ENCODE assay signal across 13 cellular contexts in the genomic region with DNA sequence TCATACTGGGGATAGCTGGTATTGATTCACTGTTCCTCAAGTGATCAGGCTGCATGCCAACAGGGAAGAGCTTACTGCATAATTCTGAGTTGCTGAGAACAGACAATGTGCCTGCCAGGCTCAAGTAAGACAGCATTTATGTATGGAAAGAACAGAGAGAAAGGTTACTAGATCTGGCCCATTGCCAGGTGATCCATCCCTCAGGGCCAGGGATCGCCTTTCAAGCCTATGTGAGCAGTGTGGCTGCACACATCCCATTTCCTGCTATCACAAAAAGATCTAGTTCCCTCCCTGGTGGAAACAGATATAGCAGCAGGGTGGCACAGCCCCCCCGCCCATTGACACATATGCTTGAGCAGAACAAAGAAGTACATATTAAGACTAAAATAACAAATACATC.
DNase-seq lines count a peak whose midpoint lies in the region; TF ChIP-seq lines count a peak whose summit lies in the region.
"Had no signal": no experiment of that assay in that cellular context is flagged by ENCODE, and none has a peak within 500 bp of the region (broad histone marks: within the 10 kb centered on the region; RNA-seq: fewer than 3 reads in every experiment).

No MANE protein-coding gene starts in this region.

- H3K27ac ChIP-seq in RWPE1 = no peak overlapping the region
- no peak overlapping the region for H3K27ac ChIP-seq in CD8-positive, alpha-beta memory T cell (ENCODE audit: low read depth, low read length)
- H3K27ac ChIP-seq: HL-60, thyroid gland had no signal

- no peaks in the 10 kb centered on the region for H3K27me3 Mint-ChIP-seq in glutamatergic neuron (ENCODE audit: unreplicated experiment)
- peaks cover 3% of the 10 kb centered on the region in 2 donors for H3K27me3 Mint-ChIP-seq in CD8-positive, alpha-beta memory T cell

- no peaks in the 10 kb centered on the region for H3K36me3 ChIP-seq in CD8-positive, alpha-beta memory T cell (ENCODE audit: insufficient read depth, low read length)
- H3K36me3 ChIP-seq: thyroid gland had no signal

- H3K27me3 ChIP-seq in CD8-positive, alpha-beta memory T cell (ENCODE audit: insufficient read depth, low read length, poor library complexity, severe bottlenecking) = no peaks in the 10 kb centered on the region
- H3K27me3 ChIP-seq: thyroid gland had no signal

- H3K9me3 ChIP-seq in CD8-positive, alpha-beta memory T cell (ENCODE audit: low read length) = no peaks in the 10 kb centered on the region
- H3K9me3 ChIP-seq: thyroid gland had no signal

- TF ChIP-seq CTCF in RWPE1 (conservative IDR thresholded peaks at IDR 0.05; ENCODE audit: low read depth) (no peak), glutamatergic neuron (IDR thresholded peaks at IDR 0.05; ENCODE audit: partially characterized antibody, unreplicated experiment) (no peak)

- CTCF ChIA-PET in RWPE1 (lab: Yijun Ruan, JAX) = interaction anchor here (1.3 kb wide), 1 partner anchor 193 kb away, joined by 4 read pairs; no protein-coding TSS in a partner anchor
- CTCF ChIA-PET in CD8-positive, alpha-beta memory T cell (lab: Charles Lee) = interaction anchor here (0.7 to 1.4 kb wide), 2 partner anchors 9 to 984 kb away, joined by 3 read pairs; no protein-coding TSS in a partner anchor

- no peak overlapping the region for H3K27ac Mint-ChIP-seq in glutamatergic neuron (ENCODE audit: unreplicated experiment)
- H3K27ac Mint-ChIP-seq in CD8-positive, alpha-beta memory T cell = no peak overlapping the region

- no peak overlapping the region for H3K4me3 ChIP-seq in CD8-positive, alpha-beta memory T cell (ENCODE audit: low read length)
- H3K4me3 ChIP-seq: thyroid gland had no signal

- DNase-seq in EL (peak; percentile 53), NCI-H1092 (lab: John Stamatoyannopoulos, UW) (peak; percentile 24), RWPE1 (ENCODE audit: low spot score) (peak; percentile 39), glutamatergic neuron (peak; percentile 24), RPMI8226 (no peak), cerebellar cortex (ENCODE audit: low spot score) (no peak), NCI-H187 (lab: John Stamatoyannopoulos, UW) (no peak)
- no peak for DNase-seq in CD8-positive, alpha-beta memory T cell
- DNase-seq: activated CD4-positive, CD25-positive, alpha-beta regulatory T cell treated with anti-CD3 and anti-CD28 coated beads, Interleukin-2, amount 50 U/mL, for 72 hours; activated T-cell treated with anti-CD3 and anti-CD28 coated beads, Interleukin-2, amount 50 U/mL, for 1 hour; NCI-H1930; thyroid gland had no signal

- no peaks in the 10 kb centered on the region for H3K4me1 Mint-ChIP-seq in glutamatergic neuron (ENCODE audit: low read depth, unreplicated experiment)
- no peaks in the 10 kb centered on the region for H3K4me1 Mint-ChIP-seq in CD8-positive, alpha-beta memory T cell

- no peaks in the 10 kb centered on the region for H3K9me3 Mint-ChIP-seq in glutamatergic neuron (ENCODE audit: unreplicated experiment)
- H3K9me3 Mint-ChIP-seq in CD8-positive, alpha-beta memory T cell = peaks cover 0 to 2% (median 0%) of the 10 kb centered on the region in 5 donors

- no peaks in the 10 kb centered on the region for H3K4me1 ChIP-seq in CD8-positive, alpha-beta memory T cell (ENCODE audit: insufficient read depth, low read length)
- H3K4me1 ChIP-seq: thyroid gland had no signal

- no peaks in the 10 kb centered on the region for H3K36me3 Mint-ChIP-seq in glutamatergic neuron (ENCODE audit: unreplicated experiment)
- H3K36me3 Mint-ChIP-seq in CD8-positive, alpha-beta memory T cell = no peaks in the 10 kb centered on the region

- POLR2A ChIA-PET in RWPE1 (lab: Yijun Ruan, JAX; ENCODE audit: low non-redundant PET) = no interaction called here
- POLR2A ChIA-PET in CD8-positive, alpha-beta memory T cell (lab: Charles Lee) = no interaction called here

- no peak overlapping the region for H3K4me3 Mint-ChIP-seq in glutamatergic neuron (ENCODE audit: unreplicated experiment)
- no peak overlapping the region for H3K4me3 Mint-ChIP-seq in CD8-positive, alpha-beta memory T cell

Comparison
In these comparisons a context has a peak if more than half of its experiments do, and no peak if none do; other contexts are left out.
1. DNase-seq: peak in EL (single experiment), NCI-H1092 (single experiment), RWPE1 (single experiment) and glutamatergic neuron (single experiment); none in RPMI8226 (single experiment), CD8-positive, alpha-beta memory T cell (0 of 5), cerebellar cortex (single experiment) and NCI-H187 (0 of 2).